Comparison of ENCODE assay signal across 8 cellular contexts in genomic region chr5:21802869-21803490, GRCh38.
DNase-seq lines count a peak whose midpoint lies in the region; TF ChIP-seq lines count a peak whose summit lies in the region.

No MANE protein-coding gene starts in this region.

- H3K9me3 ChIP-seq in WERI-Rb-1 (ENCODE audit: severe bottlenecking): no peaks in the 10 kb centered on the region

- peak overlapping the region; percentile 16; the same call in 1 of the 2 replicates for H3K4me3 ChIP-seq in WERI-Rb-1 (ENCODE audit: low read depth, low read length)

- no peaks in the 10 kb centered on the region for H3K36me3 ChIP-seq in WERI-Rb-1

- DNase-seq in NOMO-1 treated with DMSO at 0.1 percent for 48 hours (lab: John Stamatoyannopoulos, UW; ENCODE audit: unreplicated experiment) (peak; percentile 65), NOMO-1 treated with dmso at 0.1 percent for 144 hours (lab: John Stamatoyannopoulos, UW; ENCODE audit: unreplicated experiment) (no peak), NCI-H146 (lab: John Stamatoyannopoulos, UW) (peak; percentile 57), WERI-Rb-1 (no peak), kidney glomerular epithelial cell (lab: John Stamatoyannopoulos, UW) (peak; percentile 42), KG1 (lab: John Stamatoyannopoulos, UW) (no peak), NCI-H1048 (lab: John Stamatoyannopoulos, UW) (no peak)
- no peak for DNase-seq in activated CD4-positive, alpha-beta T cell treated with anti-CD3 and anti-CD28 coated beads, Interleukin-2, amount 50 U/mL, for 48 hours

- H3K27me3 ChIP-seq in WERI-Rb-1 (ENCODE audit: insufficient read depth, low read depth, severe bottlenecking): no peaks in the 10 kb centered on the region

- H3K27ac ChIP-seq in WERI-Rb-1: no peak overlapping the region

- peak; percentile 47 for TF ChIP-seq CTCF in WERI-Rb-1 (IDR thresholded peaks at IDR 0.05; ENCODE audit: low read depth, low read length)

Comparison
In these comparisons a context has a peak if more than half of its experiments do, and no peak if none do; other contexts are left out.
1. DNase-seq: peak in NOMO-1 treated with DMSO at 0.1 percent for 48 hours (single experiment), NCI-H146 (single experiment) and kidney glomerular epithelial cell (single experiment); none in NOMO-1 treated with dmso at 0.1 percent for 144 hours (single experiment), WERI-Rb-1 (single experiment), KG1 (single experiment), activated CD4-positive, alpha-beta T cell treated with anti-CD3 and anti-CD28 coated beads, Interleukin-2, amount 50 U/mL, for 48 hours (0 of 2) and NCI-H1048 (single experiment).